Comparison of ENCODE assay signal across 7 cellular contexts in the genomic region with DNA sequence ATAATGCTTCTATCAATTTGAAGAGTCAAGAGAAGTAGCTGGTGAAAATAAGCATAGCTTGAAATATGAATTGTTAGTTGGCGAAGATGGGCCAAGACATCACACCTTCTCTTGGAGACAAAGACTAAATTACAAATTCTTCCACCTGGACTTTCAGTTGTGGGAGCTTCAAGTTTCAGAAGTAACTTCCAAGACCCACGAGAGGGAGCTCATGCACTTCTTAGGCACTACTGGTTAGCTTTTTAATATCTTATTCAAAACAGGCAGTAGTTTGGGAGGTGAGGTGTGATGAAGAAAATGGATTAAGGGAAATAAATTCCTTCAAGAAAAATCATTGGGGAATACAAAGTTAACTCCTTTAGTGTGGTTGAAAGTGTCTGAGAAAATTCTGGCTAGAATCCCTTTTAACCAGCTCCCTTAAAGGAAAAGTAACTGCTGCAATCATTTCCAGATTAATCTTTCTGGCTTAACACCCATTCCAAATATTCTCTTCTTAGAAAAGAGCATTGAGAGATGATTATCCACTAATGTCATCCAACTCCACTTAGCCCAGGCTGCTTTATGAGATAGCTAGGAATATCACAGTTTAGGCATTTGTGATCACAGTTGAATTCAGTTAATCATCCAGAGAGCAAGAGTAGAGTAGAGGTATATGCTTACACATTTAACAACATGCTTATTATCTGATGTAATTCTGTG.
DNase-seq lines count a peak whose midpoint lies in the region; FAIRE-seq and TF ChIP-seq lines count a peak whose summit lies in the region.

No MANE protein-coding gene starts in this region.

- no peak overlapping the region for H2AFZ ChIP-seq in astrocyte (ENCODE audit: low read depth, low read length)

- H3K9me3 Mint-ChIP-seq in astrocyte (ENCODE audit: unreplicated experiment): no peaks in the 10 kb centered on the region
- no peaks in the 10 kb centered on the region for H3K9me3 Mint-ChIP-seq in activated T-helper 2 cell treated with anti-CD3 and anti-CD28 coated beads, Interferon-gamma antibody, Interleukin-2, Interleukin-4, amounts not matched to agents 10 μg/mL and 5 μg/mL and 100 μg/mL, durations not matched to agents 14 hours and 24 hours and 36 hours

- H3K4me1 Mint-ChIP-seq in astrocyte (ENCODE audit: low read depth, unreplicated experiment): peaks cover 16% of the 10 kb centered on the region
- H3K4me1 Mint-ChIP-seq in activated T-helper 2 cell treated with anti-CD3 and anti-CD28 coated beads, Interferon-gamma antibody, Interleukin-2, Interleukin-4, amounts not matched to agents 10 μg/mL and 5 μg/mL and 100 μg/mL, durations not matched to agents 14 hours and 24 hours and 36 hours (ENCODE audit: low read depth): no peaks in the 10 kb centered on the region

- no peak overlapping the region for H3K4me2 ChIP-seq in astrocyte (ENCODE audit: low read length)

- in situ Hi-C loops in GM13976 (cut with MboI; ENCODE audit: low sequenced_read_pairs, unreplicated experiment): no loop called here

- H3K9ac ChIP-seq in astrocyte (ENCODE audit: low read length): no peak overlapping the region

- H3K27me3 ChIP-seq in astrocyte (ENCODE audit: insufficient read depth, low read length): no peaks in the 10 kb centered on the region

- H3K9me3 ChIP-seq in astrocyte (ENCODE audit: insufficient read depth, low read depth, low read length): no peaks in the 10 kb centered on the region

- H3K27ac ChIP-seq in astrocyte (ENCODE audit: low read depth, low read length): no peak overlapping the region

- H4K20me1 ChIP-seq in astrocyte (ENCODE audit: insufficient read depth, low read length): peaks cover 4% of the 10 kb centered on the region

- intact Hi-C loops in activated T-helper 2 cell treated with anti-CD3 and anti-CD28 coated beads, Interferon-gamma antibody, Interleukin-2, Interleukin-4, amounts not matched to agents 10 μg/mL and 5 μg/mL and 100 μg/mL, durations not matched to agents 14 hours and 24 hours and 36 hours (cut with micrococcal nuclease): no loop called here

- H3K27me3 Mint-ChIP-seq in astrocyte (ENCODE audit: low read depth, unreplicated experiment): no peaks in the 10 kb centered on the region
- no peaks in the 10 kb centered on the region for H3K27me3 Mint-ChIP-seq in activated T-helper 2 cell treated with anti-CD3 and anti-CD28 coated beads, Interferon-gamma antibody, Interleukin-2, Interleukin-4, amounts not matched to agents 10 μg/mL and 5 μg/mL and 100 μg/mL, durations not matched to agents 14 hours and 24 hours and 36 hours (ENCODE audit: low read depth)

- TF ChIP-seq CTCF in GM12874 (IDR thresholded peaks at IDR 0.05; ENCODE audit: insufficient read depth, low read depth, low read length): peak; percentile 21; the same call in 1 of the 2 replicates
- peak; percentile 79 for TF ChIP-seq CTCF in astrocyte (IDR thresholded peaks at IDR 0.05; ENCODE audit: insufficient read depth, low read depth, low read length)
- no peak for TF ChIP-seq CTCF in GM13976 (IDR thresholded peaks at IDR 0.05; ENCODE audit: borderline replicate concordance, control extremely low read depth, extremely low read depth, insufficient read depth, missing control alignments)

- H3K27ac Mint-ChIP-seq in astrocyte (ENCODE audit: unreplicated experiment): no peak overlapping the region
- H3K27ac Mint-ChIP-seq in activated T-helper 2 cell treated with anti-CD3 and anti-CD28 coated beads, Interferon-gamma antibody, Interleukin-2, Interleukin-4, amounts not matched to agents 10 μg/mL and 5 μg/mL and 100 μg/mL, durations not matched to agents 14 hours and 24 hours and 36 hours: no peak overlapping the region

- no peak overlapping the region for H3K4me3 ChIP-seq in astrocyte (ENCODE audit: insufficient read depth, low read depth, low read length)

- FAIRE-seq in astrocyte (lab: Jason Lieb, UNC) (peak; percentile 50), islet of Langerhans (lab: Jason Lieb, UNC) (peak; percentile 70)

- H3K4me1 ChIP-seq in astrocyte (ENCODE audit: insufficient read depth, low read length): no peaks in the 10 kb centered on the region

- H3K36me3 ChIP-seq in astrocyte (ENCODE audit: insufficient read depth, low read length): no peaks in the 10 kb centered on the region

- DNase-seq in NCI-H1694 treated with DMSO at 0.1 percent for 48 hours (lab: John Stamatoyannopoulos, UW) (peak; percentile 72), astrocyte (ENCODE audit: low read depth) (peak; percentile 66), GM13976 (ENCODE audit: low spot score) (no peak)
- DNase-seq in activated CD8-positive, alpha-beta memory T cell treated with anti-CD3 and anti-CD28 coated beads for 24 hours: no peak
- DNase-seq in activated T-helper 2 cell treated with anti-CD3 and anti-CD28 coated beads, Interferon-gamma antibody, Interleukin-2, Interleukin-4, amounts not matched to agents 10 μg/mL and 5 μg/mL and 100 μg/mL, durations not matched to agents 14 hours and 24 hours and 36 hours (ENCODE audit: low spot score): no peak

- no peaks in the 10 kb centered on the region for H3K79me2 ChIP-seq in astrocyte (ENCODE audit: insufficient read depth, low read length)

- H3K36me3 Mint-ChIP-seq in astrocyte (ENCODE audit: low read depth, unreplicated experiment): peaks cover 4% of the 10 kb centered on the region
- H3K36me3 Mint-ChIP-seq in activated T-helper 2 cell treated with anti-CD3 and anti-CD28 coated beads, Interferon-gamma antibody, Interleukin-2, Interleukin-4, amounts not matched to agents 10 μg/mL and 5 μg/mL and 100 μg/mL, durations not matched to agents 14 hours and 24 hours and 36 hours (ENCODE audit: low read depth): no peaks in the 10 kb centered on the region

- H3K4me3 Mint-ChIP-seq in astrocyte (ENCODE audit: unreplicated experiment): no peak overlapping the region
- no peak overlapping the region for H3K4me3 Mint-ChIP-seq in activated T-helper 2 cell treated with anti-CD3 and anti-CD28 coated beads, Interferon-gamma antibody, Interleukin-2, Interleukin-4, amounts not matched to agents 10 μg/mL and 5 μg/mL and 100 μg/mL, durations not matched to agents 14 hours and 24 hours and 36 hours (ENCODE audit: low read depth)

Comparison
In these comparisons a context has a peak if more than half of its experiments do, and no peak if none do; other contexts are left out.
1. DNase-seq: peak in NCI-H1694 treated with DMSO at 0.1 percent for 48 hours (single experiment) and astrocyte (single experiment); none in activated CD8-positive, alpha-beta memory T cell treated with anti-CD3 and anti-CD28 coated beads for 24 hours (single experiment), GM13976 (single experiment) and activated T-helper 2 cell treated with anti-CD3 and anti-CD28 coated beads, Interferon-gamma antibody, Interleukin-2, Interleukin-4, amounts not matched to agents 10 μg/mL and 5 μg/mL and 100 μg/mL, durations not matched to agents 14 hours and 24 hours and 36 hours (single experiment).